ENCODE assay signal across 16 cellular contexts in genomic region chr3:98567646-98568280, GRCh38. TPM values are rescaled to one million over a fixed set of nuclear protein-coding genes. Genes with fewer than 3 reads are reported as not detected.
DNase-seq lines count a peak whose midpoint lies in the region; ATAC-seq and TF ChIP-seq lines count a peak whose summit lies in the region.
"Had no signal": no experiment of that assay in that cellular context is flagged by ENCODE, and none has a peak within 500 bp of the region (broad histone marks: within the 10 kb centered on the region; RNA-seq: fewer than 3 reads in every experiment).

No MANE protein-coding gene starts in this region.

- no peaks in the 10 kb centered on the region for H3K79me2 ChIP-seq in mammary epithelial cell (ENCODE audit: insufficient read depth, low read length)

- H3K9me3 ChIP-seq in ascending aorta (no peaks in the 10 kb centered on the region), mammary epithelial cell (replicated peaks; ENCODE audit: insufficient read depth, low read length) (no peaks in the 10 kb centered on the region)

- no peak overlapping the region for H3K4me2 ChIP-seq in mammary epithelial cell (ENCODE audit: insufficient read depth, low read depth, low read length)

- peaks cover 10% of the 10 kb centered on the region for H3K9me3 Mint-ChIP-seq in T-helper 1 cell treated with Interleukin-12 subunit alpha and Interleukin-12 subunit beta and Interleukin-4 antibody, amounts not matched to agents 30 μg/mL and 1 μg/mL, for 36 hours
- no peaks in the 10 kb centered on the region for H3K9me3 Mint-ChIP-seq in stimulated activated naive CD8-positive, alpha-beta T cell treated with anti-CD3 and anti-CD28 coated beads, Interleukin-15, amount 100 ng/mL, for 72 hours

- H3K4me3 Mint-ChIP-seq in T-helper 1 cell treated with Interleukin-12 subunit alpha and Interleukin-12 subunit beta and Interleukin-4 antibody, amounts not matched to agents 30 μg/mL and 1 μg/mL, for 36 hours: peak overlapping the region; percentile 1
- H3K4me3 Mint-ChIP-seq in stimulated activated naive CD8-positive, alpha-beta T cell treated with anti-CD3 and anti-CD28 coated beads, Interleukin-15, amount 100 ng/mL, for 72 hours: no peak overlapping the region
- H3K4me3 Mint-ChIP-seq: stimulated activated naive B cell treated with anti-CD40 and anti-IgM and Interleukin-4, amounts not matched to agents 10 μg/mL and 1 μg/mL and 100 μg/mL, for 72 hours had no signal

- dilution Hi-C loops in mammary epithelial cell (cut with HindIII; ENCODE audit: low sequenced_read_pairs): no loop called here

- no peaks in the 10 kb centered on the region for H3K36me3 ChIP-seq in ascending aorta
- H3K36me3 ChIP-seq in mammary epithelial cell (ENCODE audit: insufficient read depth, low read length): no peaks in the 10 kb centered on the region

- TF ChIP-seq CTCF in ascending aorta (IDR thresholded peaks at IDR 0.05): no peak
- TF ChIP-seq CTCF in mammary epithelial cell (conservative IDR thresholded peaks at IDR 0.05 in 1 of 2, IDR thresholded peaks at IDR 0.05 in 1 of 2; ENCODE audit: extremely low read depth in 1 of 2, insufficient read depth in 1 of 2, low read depth in 1 of 2, low read length in 2 of 2): no peak

- no peak overlapping the region for H3K9ac ChIP-seq in mammary epithelial cell (ENCODE audit: insufficient read depth, low read length)

- peaks cover 16% of the 10 kb centered on the region for H3K36me3 Mint-ChIP-seq in T-helper 1 cell treated with Interleukin-12 subunit alpha and Interleukin-12 subunit beta and Interleukin-4 antibody, amounts not matched to agents 30 μg/mL and 1 μg/mL, for 36 hours (ENCODE audit: low read depth)
- H3K36me3 Mint-ChIP-seq: stimulated activated naive B cell treated with anti-CD40 and anti-IgM and Interleukin-4, amounts not matched to agents 10 μg/mL and 1 μg/mL and 100 μg/mL, for 72 hours had no signal

- BruUV-seq in mammary epithelial cell (replicated peaks; lab: Mats Ljungman, UMichigan): no TSS peak

- H3K27ac ChIP-seq in ascending aorta: no peak overlapping the region
- no peak overlapping the region for H3K27ac ChIP-seq in mammary epithelial cell (ENCODE audit: insufficient read depth, low read depth, low read length)

- H3K4me1 Mint-ChIP-seq in T-helper 1 cell treated with Interleukin-12 subunit alpha and Interleukin-12 subunit beta and Interleukin-4 antibody, amounts not matched to agents 30 μg/mL and 1 μg/mL, for 36 hours (ENCODE audit: low read depth): peaks cover 71% of the 10 kb centered on the region
- H3K4me1 Mint-ChIP-seq in stimulated activated naive CD8-positive, alpha-beta T cell treated with anti-CD3 and anti-CD28 coated beads, Interleukin-15, amount 100 ng/mL, for 72 hours: peaks cover 76% of the 10 kb centered on the region

- intact Hi-C loops in ascending aorta (cut with DNase I): no loop called here
- intact Hi-C loops in mammary epithelial cell (cut with micrococcal nuclease): no loop called here

- H3K4me1 ChIP-seq in ascending aorta (no peaks in the 10 kb centered on the region), mammary epithelial cell (ENCODE audit: insufficient read depth, low read length) (peaks cover 6% of the 10 kb centered on the region)

- DNase-seq in stimulated activated naive CD4-positive, alpha-beta T cell treated with Interleukin-2 at 50 U/mL for 16 hours (lab: John Stamatoyannopoulos, UW): peak; percentile 9
- DNase-seq in stimulated activated naive CD4-positive, alpha-beta T cell (lab: John Stamatoyannopoulos, UW): no peak
- DNase-seq in stimulated activated naive CD8-positive, alpha-beta T cell treated with anti-CD3 and anti-CD28 coated beads, Interleukin-15, amount 100 ng/mL, for 72 hours: peak in 1 of 2 donors; percentile 37
- DNase-seq in NCI-H526 (lab: John Stamatoyannopoulos, UW) (no peak), ascending aorta (ENCODE audit: low spot score in 2 of 2) (no peak), mammary epithelial cell (no peak)
- DNase-seq: AML-193; naive thymus-derived CD4-positive, alpha-beta T cell; NCI-H1092 treated with DMSO at 0.1 percent for 48 hours; NK-92 treated with Interleukin-12 subunit alpha and Interleukin-12 subunit beta, amount 100 ng/mL, for 24 hours; stimulated activated naive B cell treated with anti-CD40 and anti-IgM and Interleukin-4, amounts not matched to agents 10 μg/mL and 1 μg/mL and 100 μg/mL, for 72 hours had no signal

- H3K27ac Mint-ChIP-seq in T-helper 1 cell treated with Interleukin-12 subunit alpha and Interleukin-12 subunit beta and Interleukin-4 antibody, amounts not matched to agents 30 μg/mL and 1 μg/mL, for 36 hours: peak overlapping the region; percentile 85
- no peak overlapping the region for H3K27ac Mint-ChIP-seq in stimulated activated naive CD8-positive, alpha-beta T cell treated with anti-CD3 and anti-CD28 coated beads, Interleukin-15, amount 100 ng/mL, for 72 hours

- no peak overlapping the region for H2AFZ ChIP-seq in mammary epithelial cell (ENCODE audit: low read depth, low read length)

- no peak overlapping the region for H3K4me3 ChIP-seq in ascending aorta
- H3K4me3 ChIP-seq in mammary epithelial cell (replicated peaks in 1 of 3; ENCODE audit: insufficient read depth in 1 of 3, low read depth in 2 of 3, low read length in 3 of 3): no peak overlapping the region

- H3K27me3 Mint-ChIP-seq in T-helper 1 cell treated with Interleukin-12 subunit alpha and Interleukin-12 subunit beta and Interleukin-4 antibody, amounts not matched to agents 30 μg/mL and 1 μg/mL, for 36 hours (ENCODE audit: low read depth): no peaks in the 10 kb centered on the region
- H3K27me3 Mint-ChIP-seq in stimulated activated naive CD8-positive, alpha-beta T cell treated with anti-CD3 and anti-CD28 coated beads, Interleukin-15, amount 100 ng/mL, for 72 hours: no peaks in the 10 kb centered on the region
- H3K27me3 Mint-ChIP-seq: naive thymus-derived CD4-positive, alpha-beta T cell; stimulated activated naive B cell treated with anti-CD40 and anti-IgM and Interleukin-4, amounts not matched to agents 10 μg/mL and 1 μg/mL and 100 μg/mL, for 72 hours had no signal

- WGBS in mammary epithelial cell (ENCODE audit: low coverage, missing lambda C conversion rate): 91% methylated on average over 2 of the region's 2 CpGs

- peak; percentile 24 for ATAC-seq in HG02938 (IDR thresholded peaks at IDR 0.05; ENCODE audit: unreplicated experiment)
- peak; percentile 55 for ATAC-seq in stimulated activated naive CD8-positive, alpha-beta T cell treated with anti-CD3 and anti-CD28 coated beads, Interleukin-15, amount 100 ng/mL, for 72 hours
- ATAC-seq: naive thymus-derived CD4-positive, alpha-beta T cell; stimulated activated naive B cell treated with anti-CD40 and anti-IgM and Interleukin-4, amounts not matched to agents 10 μg/mL and 1 μg/mL and 100 μg/mL, for 72 hours had no signal

- no peaks in the 10 kb centered on the region for H3K27me3 ChIP-seq in ascending aorta
- H3K27me3 ChIP-seq in mammary epithelial cell (ENCODE audit: insufficient read depth, low read length): no peaks in the 10 kb centered on the region

- in situ Hi-C loops in mammary epithelial cell (cut with MboI; ENCODE audit: low sequenced_read_pairs in 2 of 2): loop anchor here in 1 of 2 donors (25.0 kb wide), 1 partner anchor 530 kb away; the partner anchor contains the start of gene GABRR3

- H4K20me1 ChIP-seq in mammary epithelial cell (ENCODE audit: insufficient read depth, low read length): no peaks in the 10 kb centered on the region

- CTCF ChIA-PET in mammary epithelial cell (lab: Charles Lee; ENCODE audit: low non-redundant PET): no interaction called here

RNA-seq across cellular contexts. Expression of gene CPOX, which starts 25.6 kb away (rescaled TPM):
- total RNA-seq in ascending aorta (34.8 TPM), mammary epithelial cell (10 to 100 TPM; 24.3 to 25.2 TPM)
- polyA plus RNA-seq in mammary epithelial cell: 18.8 TPM
- 23.0 TPM for polyA minus RNA-seq in mammary epithelial cell

RNA-seq across cellular contexts. Expression of gene GPR15, which starts 36.0 kb away (rescaled TPM):
- total RNA-seq in ascending aorta (not detected), mammary epithelial cell (not detected)
- not detected for polyA plus RNA-seq in mammary epithelial cell
- polyA minus RNA-seq in mammary epithelial cell: not detected
- total RNA-seq: cardiac septum had no signal
- polyA plus RNA-seq: fibroblast of lung, keratinocyte had no signal

RNA-seq across cellular contexts. Expression of gene CLDND1, which starts 45.1 kb away (rescaled TPM):
- 171 TPM for total RNA-seq in ascending aorta
- total RNA-seq in mammary epithelial cell: 10 to 100 TPM; 76.9 to 90.0 TPM
- polyA plus RNA-seq in mammary epithelial cell: 72.5 TPM
- 43.8 TPM for polyA minus RNA-seq in mammary epithelial cell
